23 cellular contexts compared by ENCODE assay signal in genomic region chr9:136293476-136294077, GRCh38. TPM values are rescaled to one million over a fixed set of nuclear protein-coding genes. Genes with fewer than 3 reads are reported as not detected.
"Had no signal": no experiment of that assay in that cellular context is flagged by ENCODE, and none has a peak within 500 bp of the region (broad histone marks: within the 10 kb centered on the region; RNA-seq: fewer than 3 reads in every experiment).

No MANE protein-coding gene starts in this region.

- H3K27me3 ChIP-seq: hepatocyte, ovary, upper lobe of right lung, vagina had no signal

- H3K4me2 ChIP-seq: hepatocyte, smooth muscle cell had no signal

- H3K36me3 ChIP-seq: ovary, tibial artery, upper lobe of right lung, vagina had no signal

- H3K9me3 ChIP-seq: mucosa of descending colon, ovary, tibial artery, upper lobe of right lung, vagina had no signal

- H2AFZ ChIP-seq: hepatocyte had no signal

- H3K79me2 ChIP-seq: hepatocyte had no signal

- H3K27ac ChIP-seq: coronary artery, hepatocyte, ovary, tibial artery, upper lobe of right lung, vagina had no signal

- ATAC-seq: left colon; mucosa of descending colon; naive thymus-derived CD8-positive, alpha-beta T cell; right cardiac atrium; stimulated activated effector memory CD8-positive, alpha-beta T cell treated with anti-CD3 and anti-CD28 coated beads, Interleukin-12 subunit alpha, Interleukin-12 subunit beta, amount 100 ng/mL, for 72 hours; upper lobe of right lung had no signal

- DNase-seq: effector CD4-positive, alpha-beta T cell; endodermal cell; foreskin melanocyte; head of caudate nucleus; left colon; mammary epithelial cell; naive thymus-derived CD8-positive, alpha-beta T cell; ovary; stimulated activated CD4-positive, alpha-beta T cell treated with anti-CD3 and anti-CD28 coated beads, Interleukin-2, amount 100 ng/mL, for 48 hours; stimulated activated CD8-positive, alpha-beta memory T cell treated with anti-CD3 and anti-CD28 coated beads, Interleukin-4, amount 100 ng/mL, for 48 hours; tibial artery; upper lobe of right lung had no signal

- H3K4me3 ChIP-seq: coronary artery, hepatocyte, mucosa of descending colon, ovary, smooth muscle cell, tibial artery, upper lobe of right lung, vagina had no signal

- H3K4me1 ChIP-seq: tibial artery, upper lobe of right lung had no signal

RNA-seq across cellular contexts. Expression of gene CCDC187, which starts 10.3 kb away (rescaled TPM):
- total RNA-seq: dermis microvascular lymphatic vessel endothelial cell; naive thymus-derived CD8-positive, alpha-beta T cell; posterior vena cava; right cardiac atrium; smooth muscle cell; vagina had no signal
- polyA plus RNA-seq: esophagus; mammary epithelial cell; naive thymus-derived CD8-positive, alpha-beta T cell; neural cell; right cardiac atrium had no signal
